ENCODE assay signal across 11 cellular contexts in genomic region chr22:31278643-31279326, GRCh38. TPM values are rescaled to one million over a fixed set of nuclear protein-coding genes. Genes with fewer than 3 reads are reported as not detected.
A peak's percentile ranks its signal among the peaks of the same experiment; 100 is the strongest.
DNase-seq lines count a peak whose midpoint lies in the region; ATAC-seq and TF ChIP-seq lines count a peak whose summit lies in the region.
"Had no signal": no experiment of that assay in that cellular context is flagged by ENCODE, and none has a peak within 500 bp of the region (broad histone marks: within the 10 kb centered on the region; RNA-seq: fewer than 3 reads in every experiment).

No MANE protein-coding gene starts in this region.

- no peaks in the 10 kb centered on the region for H3K27me3 ChIP-seq in OCI-LY1 (ENCODE audit: insufficient read depth, low read length)

- H3K27ac ChIP-seq in OCI-LY1 (ENCODE audit: low read depth, low read length, poor library complexity, severe bottlenecking): peak overlapping the region; percentile 43
- H3K27ac ChIP-seq: KMS-11 had no signal

- H3K79me2 ChIP-seq in OCI-LY1 (ENCODE audit: insufficient read depth, low read length): no peaks in the 10 kb centered on the region

- H3K4me2 ChIP-seq in OCI-LY1 (ENCODE audit: low read length): no peak overlapping the region
- H3K4me2 ChIP-seq: KMS-11 had no signal

- H3K36me3 Mint-ChIP-seq in activated CD8-positive, alpha-beta memory T cell treated with anti-CD3 and anti-CD28 coated beads, Interleukin-2, amount 10 ng/mL, durations not matched to agents 7 days and 5 days: peaks cover 18% of the 10 kb centered on the region
- peaks cover 87% of the 10 kb centered on the region for H3K36me3 Mint-ChIP-seq in stimulated activated effector memory CD8-positive, alpha-beta T cell treated with anti-CD3 and anti-CD28 coated beads, Interleukin-12 subunit alpha, Interleukin-12 subunit beta, amount 100 ng/mL, for 72 hours

- no peak overlapping the region for H3K4me3 ChIP-seq in OCI-LY1 (ENCODE audit: low read depth, low read length, poor library complexity, severe bottlenecking)

- H3K9me3 Mint-ChIP-seq in activated CD8-positive, alpha-beta memory T cell treated with anti-CD3 and anti-CD28 coated beads, Interleukin-2, amount 10 ng/mL, durations not matched to agents 7 days and 5 days (ENCODE audit: low read depth): no peaks in the 10 kb centered on the region
- no peaks in the 10 kb centered on the region for H3K9me3 Mint-ChIP-seq in stimulated activated effector memory CD8-positive, alpha-beta T cell treated with anti-CD3 and anti-CD28 coated beads, Interleukin-12 subunit alpha, Interleukin-12 subunit beta, amount 100 ng/mL, for 72 hours

- peaks cover 86% of the 10 kb centered on the region for H3K36me3 ChIP-seq in OCI-LY1 (ENCODE audit: insufficient read depth, low read length)

- no peaks in the 10 kb centered on the region for H3K4me1 ChIP-seq in OCI-LY1 (ENCODE audit: insufficient read depth, low read length, severe bottlenecking)

- peaks cover 18% of the 10 kb centered on the region for H3K4me1 Mint-ChIP-seq in activated CD8-positive, alpha-beta memory T cell treated with anti-CD3 and anti-CD28 coated beads, Interleukin-2, amount 10 ng/mL, durations not matched to agents 7 days and 5 days
- peaks cover 39% of the 10 kb centered on the region for H3K4me1 Mint-ChIP-seq in stimulated activated effector memory CD8-positive, alpha-beta T cell treated with anti-CD3 and anti-CD28 coated beads, Interleukin-12 subunit alpha, Interleukin-12 subunit beta, amount 100 ng/mL, for 72 hours

- CTCF ChIA-PET in activated CD8-positive, alpha-beta memory T cell treated with anti-CD3 and anti-CD28 coated beads, Interleukin-2, amount 10 ng/mL, durations not matched to agents 7 days and 5 days (lab: Charles Lee): interaction anchor here (0.9 to 1.3 kb wide), 7 partner anchors 9 to 117 kb away, joined by 3 to 5 read pairs (median 4); partner anchors contain the start of gene PIK3IP1

- no peak for TF ChIP-seq CTCF in OCI-LY1 (IDR thresholded peaks at IDR 0.05; ENCODE audit: low read length)

- peak; percentile 61 for ATAC-seq in activated CD8-positive, alpha-beta memory T cell treated with anti-CD3 and anti-CD28 coated beads, Interleukin-2, amount 10 ng/mL, durations not matched to agents 7 days and 5 days
- ATAC-seq in esophagus mucosa: peak; percentile 55
- ATAC-seq in stimulated activated effector memory CD8-positive, alpha-beta T cell treated with anti-CD3 and anti-CD28 coated beads, Interleukin-12 subunit alpha, Interleukin-12 subunit beta, amount 100 ng/mL, for 72 hours: peak; percentile 85
- no peak for ATAC-seq in HG02981 (IDR thresholded peaks at IDR 0.05; ENCODE audit: unreplicated experiment)
- ATAC-seq: SK-N-SH treated with all-trans-retinoic acid at 6 μM for 48 hours had no signal

- no peak overlapping the region; the same call in 1 of the 2 replicates for H3K9ac ChIP-seq in OCI-LY1 (ENCODE audit: low read length)
- H3K9ac ChIP-seq: KMS-11 had no signal

- no peaks in the 10 kb centered on the region for H3K27me3 Mint-ChIP-seq in activated CD8-positive, alpha-beta memory T cell treated with anti-CD3 and anti-CD28 coated beads, Interleukin-2, amount 10 ng/mL, durations not matched to agents 7 days and 5 days

- no peak for DNase-seq in activated CD8-positive, alpha-beta memory T cell treated with anti-CD3 and anti-CD28 coated beads, Interleukin-2, amount 10 ng/mL, durations not matched to agents 7 days and 5 days
- DNase-seq in stimulated activated effector memory CD8-positive, alpha-beta T cell treated with anti-CD3 and anti-CD28 coated beads, Interleukin-12 subunit alpha, Interleukin-12 subunit beta, amount 100 ng/mL, for 72 hours (ENCODE audit: low spot score in 2 of 2): no peak
- DNase-seq in T1000 (lab: John Stamatoyannopoulos, UW) (no peak), NCI-H226 (no peak), pons (ENCODE audit: low spot score) (no peak)
- DNase-seq: kidney had no signal

- no peaks in the 10 kb centered on the region for H4K20me1 ChIP-seq in OCI-LY1 (ENCODE audit: insufficient read depth, low read length)

- no peak overlapping the region for H3K4me3 Mint-ChIP-seq in activated CD8-positive, alpha-beta memory T cell treated with anti-CD3 and anti-CD28 coated beads, Interleukin-2, amount 10 ng/mL, durations not matched to agents 7 days and 5 days
- H3K4me3 Mint-ChIP-seq in stimulated activated effector memory CD8-positive, alpha-beta T cell treated with anti-CD3 and anti-CD28 coated beads, Interleukin-12 subunit alpha, Interleukin-12 subunit beta, amount 100 ng/mL, for 72 hours: peak overlapping the region; percentile 13

- no peaks in the 10 kb centered on the region for H3K9me2 ChIP-seq in OCI-LY1 (ENCODE audit: low read depth, low read length)

- no peaks in the 10 kb centered on the region for H3K9me3 ChIP-seq in OCI-LY1 (ENCODE audit: low read length)

- no peaks in the 10 kb centered on the region for H3F3A ChIP-seq in OCI-LY1 (ENCODE audit: insufficient read depth, low read length)

- no peak overlapping the region for H2AFZ ChIP-seq in OCI-LY1 (ENCODE audit: low read length)

- H3K27ac Mint-ChIP-seq in activated CD8-positive, alpha-beta memory T cell treated with anti-CD3 and anti-CD28 coated beads, Interleukin-2, amount 10 ng/mL, durations not matched to agents 7 days and 5 days: peak overlapping the region; percentile 50
- H3K27ac Mint-ChIP-seq in stimulated activated effector memory CD8-positive, alpha-beta T cell treated with anti-CD3 and anti-CD28 coated beads, Interleukin-12 subunit alpha, Interleukin-12 subunit beta, amount 100 ng/mL, for 72 hours: peak overlapping the region; percentile 91

RNA-seq across cellular contexts. Expression of gene PIK3IP1, which starts 13.5 kb away (rescaled TPM):
- 10 to 100 TPM; 11.0 to 15.7 TPM for total RNA-seq in activated CD8-positive, alpha-beta memory T cell treated with anti-CD3 and anti-CD28 coated beads, Interleukin-2, amount 10 ng/mL, durations not matched to agents 7 days and 5 days
- 5.8 TPM for total RNA-seq in esophagus mucosa
